Comparison of ENCODE assay signal across 22 cellular contexts in genomic region chr20:37492096-37492625, GRCh38. TPM values are rescaled to one million over a fixed set of nuclear protein-coding genes. Genes with fewer than 3 reads are reported as not detected.
DNase-seq lines count a peak whose midpoint lies in the region; ATAC-seq and TF ChIP-seq lines count a peak whose summit lies in the region.
"Had no signal": no experiment of that assay in that cellular context is flagged by ENCODE, and none has a peak within 500 bp of the region (broad histone marks: within the 10 kb centered on the region; RNA-seq: fewer than 3 reads in every experiment).

No MANE protein-coding gene starts in this region.

- no peaks in the 10 kb centered on the region for H3K4me1 Mint-ChIP-seq in GM23338
- H3K4me1 Mint-ChIP-seq: CD14-positive monocyte had no signal

- DNase-seq in GM23338 (ENCODE audit: low spot score): no peak
- peak; percentile 64 for DNase-seq in RWPE2 (ENCODE audit: low spot score)
- DNase-seq in mesenteric fat pad (ENCODE audit: low spot score): peak; percentile 65
- DNase-seq in sigmoid colon: peak; percentile 42
- DNase-seq in NCI-H748 (lab: John Stamatoyannopoulos, UW; ENCODE audit: unreplicated experiment): no peak
- DNase-seq in OCI-LY7 (ENCODE audit: low spot score): no peak
- no peak for DNase-seq in HAP-1 (ENCODE audit: low spot score in 2 of 2)
- DNase-seq in stimulated activated CD4-positive, alpha-beta T cell treated with anti-CD3 and anti-CD28 coated beads, Interleukin-4, amount 100 ng/mL, for 24 hours: no peak
- DNase-seq: BE2C; Calu3; CD4-positive, alpha-beta memory T cell; COR-L47; DMS53; DMS79 treated with DMSO at 0.1 percent for 48 hours; GF-D8; GOT3; HCEC 1CT had no signal

- H3K36me3 Mint-ChIP-seq in GM23338 (ENCODE audit: low read depth): no peaks in the 10 kb centered on the region; the same call in 1 of the 3 replicates

- CTCF ChIA-PET in OCI-LY7 (lab: Charles Lee; ENCODE audit: unreplicated experiment): no interaction called here

- H3K9me3 ChIP-seq in RWPE2 (ENCODE audit: severe bottlenecking) (no peaks in the 10 kb centered on the region), sigmoid colon (no peaks in the 10 kb centered on the region), OCI-LY7 (ENCODE audit: low read length) (no peaks in the 10 kb centered on the region), HAP-1 (no peaks in the 10 kb centered on the region)
- H3K9me3 ChIP-seq: BE2C had no signal

- ATAC-seq in GM23338 (no peak), RWPE2 (ENCODE audit: low read depth) (no peak)

- H2AFZ ChIP-seq in GM23338 (no peak overlapping the region), OCI-LY7 (ENCODE audit: low read length) (no peak overlapping the region)

- H3K79me2 ChIP-seq in GM23338 (replicated peaks; ENCODE audit: insufficient read depth): no peaks in the 10 kb centered on the region
- no peaks in the 10 kb centered on the region for H3K79me2 ChIP-seq in OCI-LY7 (ENCODE audit: insufficient read depth, low read depth, low read length)

- no peak for TF ChIP-seq EP300 in sigmoid colon (IDR thresholded peaks at IDR 0.05)

- H4K20me1 ChIP-seq in GM23338 (replicated peaks; ENCODE audit: insufficient read depth) (0 out of 2 replicates have a peak, but pooled peaks cover 7% of the 10 kb centered on the region), OCI-LY7 (ENCODE audit: insufficient read depth, low read length) (no peaks in the 10 kb centered on the region)
- H4K20me1 ChIP-seq: BLaER1 treated with 17β-estradiol and CSF1 and Interleukin-3, amounts not matched to agents 10 nM and 100 nM had no signal

- no peaks in the 10 kb centered on the region for H3F3A ChIP-seq in GM23338 (replicated peaks; ENCODE audit: low read depth)

- H3K4me2 ChIP-seq in GM23338: no peak overlapping the region
- no peak overlapping the region for H3K4me2 ChIP-seq in OCI-LY7 (ENCODE audit: low read length)
- H3K4me2 ChIP-seq: BLaER1 treated with 17β-estradiol and CSF1 and Interleukin-3, amounts not matched to agents 10 nM and 100 nM had no signal

- H3K4me1 ChIP-seq in GM23338 (ENCODE audit: insufficient read depth) (no peaks in the 10 kb centered on the region), RWPE2 (ENCODE audit: insufficient read depth, poor library complexity, severe bottlenecking) (no peaks in the 10 kb centered on the region), sigmoid colon (no peaks in the 10 kb centered on the region), OCI-LY7 (ENCODE audit: insufficient read depth, low read length, poor library complexity, severe bottlenecking) (peaks cover 10% of the 10 kb centered on the region), HAP-1 (peaks cover under 1% of the 10 kb centered on the region; the same call in 1 of the 2 replicates)
- H3K4me1 ChIP-seq: BE2C had no signal

- BruUV-seq in OCI-LY7 (replicated peaks; lab: Mats Ljungman, UMichigan): no TSS peak

- in situ Hi-C loops in HAP-1 (cut with MboI; ENCODE audit: low sequenced_read_pairs): no loop called here

- POLR2A ChIA-PET in OCI-LY7 (lab: Charles Lee): no interaction called here

- H3K4me3 ChIP-seq in GM23338 (no peak overlapping the region), RWPE2 (ENCODE audit: severe bottlenecking) (no peak overlapping the region), sigmoid colon (no peak overlapping the region), OCI-LY7 (ENCODE audit: low read depth, low read length, poor library complexity, severe bottlenecking) (no peak overlapping the region), HAP-1 (no peak overlapping the region)
- H3K4me3 ChIP-seq: BLaER1 treated with 17β-estradiol and CSF1 and Interleukin-3, amounts not matched to agents 10 nM and 100 nM had no signal

- H3K36me3 ChIP-seq in GM23338 (ENCODE audit: insufficient read depth): no peaks in the 10 kb centered on the region
- peaks cover 45% of the 10 kb centered on the region for H3K36me3 ChIP-seq in RWPE2 (ENCODE audit: low read depth)
- H3K36me3 ChIP-seq in sigmoid colon: peaks cover 0 to 11% (median 2%) of the 10 kb centered on the region in 4 donors
- H3K36me3 ChIP-seq in OCI-LY7 (ENCODE audit: insufficient read depth, low read length): no peaks in the 10 kb centered on the region
- no peaks in the 10 kb centered on the region for H3K36me3 ChIP-seq in HAP-1 (replicated peaks)
- H3K36me3 ChIP-seq: BE2C had no signal

- TF ChIP-seq POLR2A in sigmoid colon (IDR thresholded peaks at IDR 0.05): no peak

- H3K27ac ChIP-seq in GM23338 (ENCODE audit: low read depth) (no peak overlapping the region), RWPE2 (ENCODE audit: poor library complexity, severe bottlenecking) (no peak overlapping the region), sigmoid colon (no peak overlapping the region), OCI-LY7 (ENCODE audit: low read depth, low read length, poor library complexity, severe bottlenecking) (no peak overlapping the region)
- H3K27ac ChIP-seq: 22Rv1; BLaER1 treated with 17β-estradiol and CSF1 and Interleukin-3, amounts not matched to agents 10 nM and 100 nM had no signal

- no peaks in the 10 kb centered on the region for H3K9me3 Mint-ChIP-seq in GM23338

- H3K27ac Mint-ChIP-seq in GM23338: no peak overlapping the region

- intact Hi-C loops in sigmoid colon (cut with DNase I): no loop called here
- intact Hi-C loops in OCI-LY7 (cut with micrococcal nuclease; ENCODE audit: unreplicated experiment): no loop called here

- 94% methylated on average over 6 of the region's 6 CpGs for WGBS in sigmoid colon, 2 donors

- H3K27me3 ChIP-seq in GM23338 (ENCODE audit: insufficient read depth): no peaks in the 10 kb centered on the region
- H3K27me3 ChIP-seq in RWPE2 (ENCODE audit: insufficient read depth, poor library complexity, severe bottlenecking): no peaks in the 10 kb centered on the region
- no peaks in the 10 kb centered on the region for H3K27me3 ChIP-seq in sigmoid colon
- H3K27me3 ChIP-seq in HAP-1 (ENCODE audit: low read depth): no peaks in the 10 kb centered on the region
- H3K27me3 ChIP-seq: BE2C; BLaER1 treated with 17β-estradiol and CSF1 and Interleukin-3, amounts not matched to agents 10 nM and 100 nM had no signal

- 0 out of 2 replicates have a peak, but pooled peaks cover 3% of the 10 kb centered on the region for H3K9me2 ChIP-seq in GM23338 (ENCODE audit: insufficient read depth)
- H3K9me2 ChIP-seq in OCI-LY7 (ENCODE audit: insufficient read depth, low read length): no peaks in the 10 kb centered on the region

- no peak overlapping the region for H3K4me3 Mint-ChIP-seq in GM23338
- H3K4me3 Mint-ChIP-seq: CD14-positive monocyte had no signal

- peaks cover 9% of the 10 kb centered on the region for H3K27me3 Mint-ChIP-seq in GM23338 (ENCODE audit: insufficient read depth, low read depth, poor library complexity)

- TF ChIP-seq CTCF in GM23338 (conservative IDR thresholded peaks at IDR 0.05; ENCODE audit: low read depth in 2 of 2) (no peak), RWPE2 (IDR thresholded peaks at IDR 0.05; ENCODE audit: poor library complexity, severe bottlenecking) (no peak), sigmoid colon (IDR thresholded peaks at IDR 0.05) (no peak), OCI-LY7 (conservative IDR thresholded peaks at IDR 0.05; ENCODE audit: low read length) (no peak)

TF ChIP-seq in GM23338, 12 proteins besides CTCF, POLR2A, EP300 and RAD21:
- TF ChIP-seq ZNF331 (CRISPR knock-in tag; IDR thresholded peaks at IDR 0.05; ENCODE audit: low read depth) (peak; percentile 63), CREB1 (CRISPR knock-in tag; IDR thresholded peaks at IDR 0.05; ENCODE audit: low read depth) (no peak), EZH2 (IDR thresholded peaks at IDR 0.05; ENCODE audit: low read depth, unreplicated experiment) (no peak), REST (IDR thresholded peaks at IDR 0.05; ENCODE audit: unreplicated experiment) (no peak)

RNA-seq across cellular contexts. Expression of gene NNAT, which starts 28.9 kb away (rescaled TPM):
- 1.6 and 4.3 TPM in 2 replicates for total RNA-seq in GM23338 (2014; rRNA removed; shearing (Covaris generic))
- 2.8 and 4.9 TPM in 2 replicates for polyA plus RNA-seq in GM23338 (2016; fragmentation: Nextera tagmentation; extraction: Ambion mirVana)
- total RNA-seq in mesenteric fat pad: 27.3 TPM
- total RNA-seq in sigmoid colon: 100 to 1,000 TPM in 2 of 4 donors, 10 to 100 TPM in 2; 82.8 to 125 (median 97.2) TPM
- 10 to 100 TPM in 1 of 3 donors, 1 to 10 TPM in 1, not detected in 1; 7.8 to 20.8 TPM for polyA plus RNA-seq in sigmoid colon
- total RNA-seq in OCI-LY7 (2014; rRNA removed; shearing (Covaris generic)): not detected in 2 replicates
- not detected in 2 replicates for total RNA-seq in OCI-LY7 (2022)
- total RNA-seq: Calu3; CD4-positive, alpha-beta memory T cell; Daoy; G401 had no signal
- polyA plus RNA-seq: CD14-positive monocyte; CD4-positive, alpha-beta memory T cell had no signal

RNA-seq across cellular contexts. Expression of gene BLCAP, which starts 35.5 kb away (rescaled TPM):
- 63.5 and 64.8 TPM in 2 replicates for total RNA-seq in GM23338 (2014; rRNA removed; shearing (Covaris generic))
- polyA plus RNA-seq in GM23338 (2016; fragmentation: Nextera tagmentation; extraction: Ambion mirVana) (58.9 and 62.2 TPM in 2 replicates), sigmoid colon (10 to 100 TPM; 40.2 to 68.7 (median 56.5) TPM)
- total RNA-seq in mesenteric fat pad (148 TPM), sigmoid colon (10 to 100 TPM; 53.1 to 68.1 (median 57.1) TPM), OCI-LY7 (2022) (55.1 and 57.7 TPM in 2 replicates)
- total RNA-seq in OCI-LY7 (2014; rRNA removed; shearing (Covaris generic)): 25.1 and 32.3 TPM in 2 replicates

Comparison
In these comparisons a context has a peak if more than half of its experiments do, and no peak if none do; other contexts are left out.
1. DNase-seq: peak in RWPE2 (single experiment), mesenteric fat pad (single experiment) and sigmoid colon (single experiment); none in GM23338 (single experiment), NCI-H748 (single experiment), OCI-LY7 (single experiment), HAP-1 (0 of 2) and stimulated activated CD4-positive, alpha-beta T cell treated with anti-CD3 and anti-CD28 coated beads, Interleukin-4, amount 100 ng/mL, for 24 hours (single experiment).